In genomic region chr22:37196539-37197450, GRCh38 we compare ENCODE assay signal across 1 cellular context.
TF ChIP-seq lines count a peak whose summit lies in the region.

No MANE protein-coding gene starts in this region.

TF ChIP-seq in HepG2, 621 proteins besides CTCF, POLR2A, EP300 and RAD21 (continued from another document and continues in another):
- no peak for TF ChIP-seq THAP9 (CRISPR knock-in tag; IDR thresholded peaks at IDR 0.05; ENCODE audit: borderline replicate concordance)
- TF ChIP-seq ZNF788 (CRISPR knock-in tag; IDR thresholded peaks at IDR 0.05; ENCODE audit: borderline replicate concordance) = peak; percentile 80; the same call in 1 of the 2 replicates
- no peak for TF ChIP-seq ZNF557 (CRISPR knock-in tag; IDR thresholded peaks at IDR 0.05)
- no peak for TF ChIP-seq ETV5 (CRISPR knock-in tag; IDR thresholded peaks at IDR 0.05; ENCODE audit: borderline replicate concordance)
- TF ChIP-seq MLX (CRISPR knock-in tag; IDR thresholded peaks at IDR 0.05) = 0 out of 2 replicates have a peak, but pooled peaks have one; percentile 16
- 0 out of 2 replicates have a peak, but pooled peaks have one; percentile 60 for TF ChIP-seq ZNF839 (CRISPR knock-in tag; IDR thresholded peaks at IDR 0.05; ENCODE audit: borderline replicate concordance)
- no peak for TF ChIP-seq ZNF407 (CRISPR knock-in tag; IDR thresholded peaks at IDR 0.05; ENCODE audit: not compliant biosample characterization)
- TF ChIP-seq ZSCAN25 (CRISPR knock-in tag; IDR thresholded peaks at IDR 0.05) = no peak
- no peak for TF ChIP-seq DNMT1 (CRISPR knock-in tag; IDR thresholded peaks at IDR 0.05)
- no peak for TF ChIP-seq POGZ (CRISPR knock-in tag; IDR thresholded peaks at IDR 0.05)
- 0 out of 2 replicates have a peak, but pooled peaks have one; percentile 48 for TF ChIP-seq ZBTB20 (CRISPR knock-in tag; IDR thresholded peaks at IDR 0.05; ENCODE audit: borderline replicate concordance, low read depth)
- no peak for TF ChIP-seq TFDP2 (CRISPR knock-in tag; IDR thresholded peaks at IDR 0.05)
- peak; percentile 53; the same call in 1 of the 2 replicates for TF ChIP-seq ZNF556 (CRISPR knock-in tag; IDR thresholded peaks at IDR 0.05; ENCODE audit: borderline replicate concordance)
- peak; percentile 51; the same call in 1 of the 2 replicates for TF ChIP-seq ZNF124 (CRISPR knock-in tag; IDR thresholded peaks at IDR 0.05)
- TF ChIP-seq HIVEP1 (CRISPR knock-in tag; IDR thresholded peaks at IDR 0.05) = peak; percentile 83
- peak; percentile 61; the same call in 1 of the 2 replicates for TF ChIP-seq JUN (CRISPR knock-in tag; IDR thresholded peaks at IDR 0.05)
- peak; percentile 67 for TF ChIP-seq ZMYM4 (CRISPR knock-in tag; IDR thresholded peaks at IDR 0.05)
- peak; percentile 64 for TF ChIP-seq GFI1 (CRISPR knock-in tag; IDR thresholded peaks at IDR 0.05; ENCODE audit: borderline replicate concordance)
- TF ChIP-seq CREBL2 (CRISPR knock-in tag; IDR thresholded peaks at IDR 0.05; ENCODE audit: borderline replicate concordance) = no peak
- 0 out of 2 replicates have a peak, but pooled peaks have one; percentile 75 for TF ChIP-seq ZBTB7A (CRISPR knock-in tag; IDR thresholded peaks at IDR 0.05)
- no peak for TF ChIP-seq ZNF142 (CRISPR knock-in tag; IDR thresholded peaks at IDR 0.05)
- no peak for TF ChIP-seq ZNF335 (CRISPR knock-in tag; IDR thresholded peaks at IDR 0.05)
- TF ChIP-seq MTF2 (CRISPR knock-in tag; IDR thresholded peaks at IDR 0.05; ENCODE audit: borderline replicate concordance) = 0 out of 2 replicates have a peak, but pooled peaks have one; percentile 22
- TF ChIP-seq GATA4 (IDR thresholded peaks at IDR 0.05; ENCODE audit: borderline replicate concordance, low read depth) = no peak
- no peak for TF ChIP-seq ATM (IDR thresholded peaks at IDR 0.05; ENCODE audit: borderline replicate concordance)
- TF ChIP-seq MED8 (CRISPR knock-in tag; IDR thresholded peaks at IDR 0.05; ENCODE audit: insufficient replicate concordance) = no peak
- TF ChIP-seq SRSF1 (optimal IDR thresholded peaks at IDR 0.05; ENCODE audit: low read depth, low read length) = peak; percentile 1
- no peak for TF ChIP-seq ZNF441 (CRISPR knock-in tag; IDR thresholded peaks at IDR 0.05; ENCODE audit: borderline replicate concordance)
- TF ChIP-seq FOXP4 (CRISPR knock-in tag; IDR thresholded peaks at IDR 0.05) = peak; percentile 43; the same call in 1 of the 2 replicates
- no peak for TF ChIP-seq MAFG (CRISPR knock-in tag; IDR thresholded peaks at IDR 0.05)
- TF ChIP-seq NR2C2 (CRISPR knock-in tag; IDR thresholded peaks at IDR 0.05; ENCODE audit: borderline replicate concordance) = peak; percentile 60
- TF ChIP-seq ZNF12 (CRISPR knock-in tag; IDR thresholded peaks at IDR 0.05) = no peak
- no peak for TF ChIP-seq ARNTL (CRISPR knock-in tag; IDR thresholded peaks at IDR 0.05)
- no peak for TF ChIP-seq SOX13 (IDR thresholded peaks at IDR 0.05)
- peak in 1 of 2 experiments; percentile 31; a peak in 1 of 4 replicates for TF ChIP-seq SOX13 (CRISPR knock-in tag; conservative IDR thresholded peaks at IDR 0.05 in 1 of 2, IDR thresholded peaks at IDR 0.05 in 1 of 2)
- 0 out of 2 replicates have a peak, but pooled peaks have one; percentile 2 for TF ChIP-seq HINFP (CRISPR knock-in tag; IDR thresholded peaks at IDR 0.05; ENCODE audit: low read depth)
- no peak for TF ChIP-seq ZNF207 (IDR thresholded peaks at IDR 0.05; ENCODE audit: borderline replicate concordance)
